Comparison of ENCODE assay signal across 1 cellular context in genomic region chr1:17539202-17539525, GRCh38.
TF ChIP-seq lines count a peak whose summit lies in the region.

No MANE protein-coding gene starts in this region.

TF ChIP-seq in HEK293, 187 proteins besides CTCF, POLR2A, EP300 and RAD21 (continued from another document):
- TF ChIP-seq REST (tag by site-specific recombination; IDR thresholded peaks at IDR 0.05): no peak
- TF ChIP-seq ZNF423 (tag by site-specific recombination; IDR thresholded peaks at IDR 0.05): no peak
- TF ChIP-seq ZNF529 (tag by site-specific recombination; IDR thresholded peaks at IDR 0.05; ENCODE audit: insufficient replicate concordance): no peak
- no peak for TF ChIP-seq HOXD13 (CRISPR knock-in tag; IDR thresholded peaks at IDR 0.05; ENCODE audit: borderline replicate concordance)
- no peak for TF ChIP-seq ZNF354C (tag by site-specific recombination; IDR thresholded peaks at IDR 0.05; ENCODE audit: borderline replicate concordance, low read depth)
